17 cellular contexts compared by ENCODE assay signal in the genomic region with DNA sequence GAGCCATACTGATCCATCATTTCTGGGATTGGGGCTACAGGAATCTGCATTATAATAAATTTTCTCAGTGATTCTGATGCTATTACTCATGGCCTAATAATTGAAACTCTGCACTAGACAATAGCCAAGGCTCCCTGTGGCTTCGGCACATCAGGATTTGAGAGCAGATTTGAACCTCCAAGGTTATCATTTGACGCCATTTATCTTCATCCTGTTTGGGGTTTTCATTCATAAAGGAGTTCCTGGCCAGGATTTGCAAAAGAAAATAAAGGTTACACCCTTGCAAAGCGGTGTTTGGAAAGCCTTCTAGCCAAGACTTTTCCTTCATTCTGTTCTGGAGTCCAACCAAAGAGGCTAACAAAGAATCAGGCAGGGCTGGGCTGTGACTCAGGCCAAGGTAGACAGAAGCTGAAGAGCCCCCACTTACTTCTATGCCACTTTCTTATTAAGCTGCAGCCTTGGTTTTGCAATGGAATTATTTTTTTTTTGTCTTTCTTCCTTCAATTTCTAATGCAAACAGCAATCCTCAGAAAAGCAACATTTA.
DNase-seq lines count a peak whose midpoint lies in the region; ATAC-seq and TF ChIP-seq lines count a peak whose summit lies in the region.
"Had no signal": no experiment of that assay in that cellular context is flagged by ENCODE, and none has a peak within 500 bp of the region (broad histone marks: within the 10 kb centered on the region; RNA-seq: fewer than 3 reads in every experiment).

No MANE protein-coding gene starts in this region.

- H3K27ac ChIP-seq in right cardiac atrium (ENCODE audit: low read length) = no peak overlapping the region
- H3K27ac ChIP-seq: 22Rv1; A549; BLaER1 treated with 17β-estradiol and CSF1 and Interleukin-3, amounts not matched to agents 10 nM and 100 nM; C4-2B had no signal

- no peak overlapping the region for H3K27ac Mint-ChIP-seq in activated CD4-positive, alpha-beta memory T cell treated with anti-CD3 and anti-CD28 coated beads, Interleukin-2, amount 10 ng/mL, durations not matched to agents 7 days and 5 days
- H3K27ac Mint-ChIP-seq: B cell; CD4-positive, alpha-beta T cell; CD8-positive, alpha-beta T cell had no signal

- no peak overlapping the region for H3K4me3 Mint-ChIP-seq in activated CD4-positive, alpha-beta memory T cell treated with anti-CD3 and anti-CD28 coated beads, Interleukin-2, amount 10 ng/mL, durations not matched to agents 7 days and 5 days
- H3K4me3 Mint-ChIP-seq: B cell; CD4-positive, alpha-beta T cell; CD8-positive, alpha-beta T cell had no signal

- no peaks in the 10 kb centered on the region for H3K36me3 Mint-ChIP-seq in activated CD4-positive, alpha-beta memory T cell treated with anti-CD3 and anti-CD28 coated beads, Interleukin-2, amount 10 ng/mL, durations not matched to agents 7 days and 5 days (ENCODE audit: low read depth)
- H3K36me3 Mint-ChIP-seq: CD8-positive, alpha-beta T cell had no signal

- CTCF ChIA-PET in activated CD4-positive, alpha-beta memory T cell treated with anti-CD3 and anti-CD28 coated beads, Interleukin-2, amount 10 ng/mL, durations not matched to agents 7 days and 5 days (lab: Charles Lee) = no interaction called here

- H3K27me3 Mint-ChIP-seq in activated CD4-positive, alpha-beta memory T cell treated with anti-CD3 and anti-CD28 coated beads, Interleukin-2, amount 10 ng/mL, durations not matched to agents 7 days and 5 days = no peaks in the 10 kb centered on the region

- POLR2A ChIA-PET in activated CD4-positive, alpha-beta memory T cell treated with anti-CD3 and anti-CD28 coated beads, Interleukin-2, amount 10 ng/mL, durations not matched to agents 7 days and 5 days (lab: Charles Lee) = no interaction called here

- WGBS in right cardiac atrium = 46% methylated on average over 3 of the region's 3 CpGs

- DNase-seq in right cardiac atrium = peak in 1 of 3 donors; percentile 30
- no peak for DNase-seq in Right ventricle myocardium superior
- DNase-seq in astrocyte of the hippocampus (ENCODE audit: low read depth, low spot score) = peak; percentile 2
- no peak for DNase-seq in foreskin fibroblast
- DNase-seq in activated CD4-positive, alpha-beta memory T cell treated with anti-CD3 and anti-CD28 coated beads, Interleukin-2, amount 10 ng/mL, durations not matched to agents 7 days and 5 days = no peak
- DNase-seq: AML-193; Caco-2; Calu3; CD4-positive, alpha-beta T cell; CD8-positive, alpha-beta T cell; DMS79 treated with DMSO at 0.1 percent for 48 hours; GF-D8 had no signal

- peak; percentile 72 to 89 for ATAC-seq in right cardiac atrium
- no peak for ATAC-seq in Right ventricle myocardium superior (ENCODE audit: poor library complexity)
- ATAC-seq: A549; CD8-positive, alpha-beta T cell had no signal

- no peaks in the 10 kb centered on the region for H3K9me3 Mint-ChIP-seq in activated CD4-positive, alpha-beta memory T cell treated with anti-CD3 and anti-CD28 coated beads, Interleukin-2, amount 10 ng/mL, durations not matched to agents 7 days and 5 days

- H3K27me3 ChIP-seq in right cardiac atrium (ENCODE audit: control insufficient read depth, insufficient read depth) = no peaks in the 10 kb centered on the region
- H3K27me3 ChIP-seq: BLaER1 treated with 17β-estradiol and CSF1 and Interleukin-3, amounts not matched to agents 10 nM and 100 nM had no signal

- intact Hi-C loops in right cardiac atrium (cut with DNase I) = no loop called here
- intact Hi-C loops in Right ventricle myocardium superior (cut with DNase I) = no loop called here

- TF ChIP-seq CTCF in foreskin fibroblast (IDR thresholded peaks at IDR 0.05; ENCODE audit: low read depth, low read length) = no peak

- H3K4me1 Mint-ChIP-seq in activated CD4-positive, alpha-beta memory T cell treated with anti-CD3 and anti-CD28 coated beads, Interleukin-2, amount 10 ng/mL, durations not matched to agents 7 days and 5 days = no peaks in the 10 kb centered on the region

- no peaks in the 10 kb centered on the region for H3K9me3 ChIP-seq in right cardiac atrium (ENCODE audit: control insufficient read depth, low read length)
- H3K9me3 ChIP-seq: A549 had no signal

- H3K4me1 ChIP-seq in right cardiac atrium (ENCODE audit: control insufficient read depth, insufficient read depth, low read length) = no peaks in the 10 kb centered on the region
- H3K4me1 ChIP-seq: A549 had no signal

- no peak overlapping the region for H3K4me3 ChIP-seq in right cardiac atrium (ENCODE audit: low read length)
- no peak overlapping the region for H3K4me3 ChIP-seq in foreskin fibroblast (ENCODE audit: low read depth in 1 of 2, low read length in 2 of 2)
- H3K4me3 ChIP-seq: A549; BLaER1 treated with 17β-estradiol and CSF1 and Interleukin-3, amounts not matched to agents 10 nM and 100 nM had no signal
